Comparison of ENCODE assay signal across 19 cellular contexts in the genomic region with DNA sequence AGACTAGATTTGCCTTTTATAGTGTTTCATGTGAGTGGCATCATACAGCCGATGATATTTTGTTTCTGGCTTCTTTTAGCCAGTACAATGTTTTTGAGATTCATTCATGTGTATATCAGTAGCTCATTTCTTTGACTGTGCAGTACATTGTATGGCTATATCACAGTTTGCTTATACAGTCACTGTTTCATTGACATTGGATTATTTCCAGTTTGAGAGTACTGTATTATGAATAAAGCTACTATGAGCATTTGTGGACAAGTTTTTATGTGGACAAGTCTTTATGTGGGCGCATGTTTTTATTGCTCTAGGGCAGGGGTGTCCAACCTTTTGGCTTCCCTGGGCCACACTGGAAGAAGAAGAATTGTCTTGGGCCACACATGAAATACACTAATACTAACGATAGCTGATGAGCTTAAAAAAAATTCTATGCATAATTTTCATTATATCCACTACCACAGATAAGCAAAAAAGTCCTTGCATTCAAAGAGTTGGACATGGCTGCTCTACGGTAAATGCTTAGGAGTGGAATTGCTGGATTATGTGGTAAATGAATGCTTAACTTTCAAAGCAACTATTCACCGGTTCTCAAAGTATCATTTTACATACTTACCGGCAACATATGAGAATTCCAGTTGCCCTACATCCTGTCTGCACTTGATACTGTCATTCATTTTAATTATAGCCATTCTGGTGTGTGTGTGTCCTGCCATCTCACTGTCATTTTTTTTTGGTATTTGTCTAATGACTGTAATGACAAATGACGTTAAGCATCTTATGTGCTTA.
DNase-seq lines count a peak whose midpoint lies in the region; ATAC-seq, FAIRE-seq and TF ChIP-seq lines count a peak whose summit lies in the region.
"Had no signal": no experiment of that assay in that cellular context is flagged by ENCODE, and none has a peak within 500 bp of the region (broad histone marks: within the 10 kb centered on the region; RNA-seq: fewer than 3 reads in every experiment).

No MANE protein-coding gene starts in this region.

- H3K27ac ChIP-seq in breast epithelium: no peak overlapping the region
- H3K27ac ChIP-seq: SK-N-MC had no signal

- ATAC-seq in HG02938 (IDR thresholded peaks at IDR 0.05; ENCODE audit: unreplicated experiment): no peak

- no peaks in the 10 kb centered on the region for H3K27me3 ChIP-seq in breast epithelium

- peak; percentile 44 for DNase-seq in DMS153 treated with DMSO at 0.1 percent for 48 hours (lab: John Stamatoyannopoulos, UW; ENCODE audit: unreplicated experiment)
- DNase-seq in HEK293T (ENCODE audit: extremely low spot score): no peak
- peak; percentile 39 to 43 for DNase-seq in SHP77 (lab: John Stamatoyannopoulos, UW)
- no peak for DNase-seq in breast epithelium (ENCODE audit: low spot score in 2 of 2)
- no peak for DNase-seq in activated naive CD4-positive, alpha-beta T cell (lab: John Stamatoyannopoulos, UW)
- DNase-seq in urothelium cell line (ENCODE audit: low spot score): no peak
- DNase-seq: ACHN, AML-193, DMS 273 treated with DMSO at 0.1 percent for 48 hours, EL, HFFc6, Karpas-422, NCI-H187 treated with DMSO at 0.1 percent for 48 hours, NCI-H2227 treated with DMSO at 0.1 percent for 48 hours, NCI-H69 had no signal

- no peak for TF ChIP-seq POLR2A in breast epithelium (IDR thresholded peaks at IDR 0.05)

- no peaks in the 10 kb centered on the region for H3K36me3 ChIP-seq in breast epithelium

- no peak for TF ChIP-seq CTCF in breast epithelium (IDR thresholded peaks at IDR 0.05)

- POLR2A ChIA-PET in HEK293T (lab: Yijun Ruan, JAX): no interaction called here

- CTCF ChIA-PET in HEK293T (lab: Yijun Ruan, JAX): interaction anchor here (1.1 kb wide), 1 partner anchor 50 kb away, joined by 4 read pairs; no protein-coding TSS in a partner anchor

- H3K4me1 ChIP-seq in breast epithelium: no peaks in the 10 kb centered on the region

- intact Hi-C loops in breast epithelium (cut with DNase I; ENCODE audit: low total_unique reads): no loop called here

- no peaks in the 10 kb centered on the region for H3K9me3 ChIP-seq in breast epithelium

- no peak overlapping the region for H3K4me3 ChIP-seq in breast epithelium
- H3K4me3 ChIP-seq: SK-N-MC had no signal

- FAIRE-seq in islet of Langerhans (lab: Jason Lieb, UNC): peak; percentile 5
- no peak for FAIRE-seq in urothelium cell line (lab: Jason Lieb, UNC)
- FAIRE-seq: H1 had no signal

TF ChIP-seq in HEK293T, 16 proteins besides CTCF, POLR2A, EP300 and RAD21:
- no peak for TF ChIP-seq FOXK2 (IDR thresholded peaks at IDR 0.05)
- TF ChIP-seq ARNT (IDR thresholded peaks at IDR 0.05): no peak
- TF ChIP-seq, protein P1, sequence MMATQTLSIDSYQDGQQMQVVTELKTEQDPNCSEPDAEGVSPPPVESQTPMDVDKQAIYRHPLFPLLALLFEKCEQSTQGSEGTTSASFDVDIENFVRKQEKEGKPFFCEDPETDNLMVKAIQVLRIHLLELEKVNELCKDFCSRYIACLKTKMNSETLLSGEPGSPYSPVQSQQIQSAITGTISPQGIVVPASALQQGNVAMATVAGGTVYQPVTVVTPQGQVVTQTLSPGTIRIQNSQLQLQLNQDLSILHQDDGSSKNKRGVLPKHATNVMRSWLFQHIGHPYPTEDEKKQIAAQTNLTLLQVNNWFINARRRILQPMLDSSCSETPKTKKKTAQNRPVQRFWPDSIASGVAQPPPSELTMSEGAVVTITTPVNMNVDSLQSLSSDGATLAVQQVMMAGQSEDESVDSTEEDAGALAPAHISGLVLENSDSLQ (IDR thresholded peaks at IDR 0.05): 0 out of 2 replicates have a peak, but pooled peaks have one; percentile 32
- TF ChIP-seq SUZ12 (IDR thresholded peaks at IDR 0.05): no peak

Comparison
In these comparisons a context has a peak if more than half of its experiments do, and no peak if none do; other contexts are left out.
1. DNase-seq: peak in DMS153 treated with DMSO at 0.1 percent for 48 hours (single experiment) and SHP77 (2 of 2); none in HEK293T (single experiment), breast epithelium (0 of 2), activated naive CD4-positive, alpha-beta T cell (0 of 4) and urothelium cell line (single experiment).